ENCODE assay signal across 18 cellular contexts in genomic region chrX:124467202-124467601, GRCh38.
A peak's percentile ranks its signal among the peaks of the same experiment; 100 is the strongest.
DNase-seq lines count a peak whose midpoint lies in the region; ATAC-seq, FAIRE-seq and TF ChIP-seq lines count a peak whose summit lies in the region.
"Had no signal": no experiment of that assay in that cellular context is flagged by ENCODE, and none has a peak within 500 bp of the region (broad histone marks: within the 10 kb centered on the region; RNA-seq: fewer than 3 reads in every experiment).

No MANE protein-coding gene starts in this region.

- TF ChIP-seq POLR2A in endothelial cell of umbilical vein (IDR thresholded peaks at IDR 0.05; ENCODE audit: low read depth, low read length) = no peak

- no peaks in the 10 kb centered on the region for H3K9me1 ChIP-seq in endothelial cell of umbilical vein (replicated peaks; ENCODE audit: control insufficient read depth, extremely low read depth, insufficient read depth, low read length)

- no peak overlapping the region for H2AFZ ChIP-seq in endothelial cell of umbilical vein (ENCODE audit: low read depth, low read length)
- no peak overlapping the region for H2AFZ ChIP-seq in trophoblast cell (ENCODE audit: insufficient read depth, low read length, poor library complexity)
- H2AFZ ChIP-seq: GM23338 had no signal

- no peaks in the 10 kb centered on the region for H3K79me1 ChIP-seq in trophoblast cell (ENCODE audit: low read length)

- no peak overlapping the region for H2BK12ac ChIP-seq in trophoblast cell (ENCODE audit: low read length)

- intact Hi-C loops in endothelial cell of umbilical vein (cut with micrococcal nuclease) = no loop called here

- H2AK5ac ChIP-seq in trophoblast cell (ENCODE audit: low read length) = no peak overlapping the region

- dilution Hi-C loops in endothelial cell of umbilical vein (cut with MboI; ENCODE audit: extremely low pct_ligation_motif_present, low sequenced_read_pairs) = no loop called here

- H3K4me2 ChIP-seq in endothelial cell of umbilical vein (ENCODE audit: insufficient read depth, low read length) (no peak overlapping the region), trophoblast cell (ENCODE audit: low read length) (no peak overlapping the region)
- H3K4me2 ChIP-seq: GM23338 had no signal

- no peak for TF ChIP-seq CTCF in endothelial cell of umbilical vein (IDR thresholded peaks at IDR 0.05; ENCODE audit: extremely low read depth in 1 of 2, insufficient read depth in 1 of 2, low read depth in 1 of 2, low read length in 2 of 2)

- DNase-seq in A172 (ENCODE audit: low spot score) = peak; percentile 0
- DNase-seq in Daoy (ENCODE audit: low read depth) = peak; percentile 2
- DNase-seq in endothelial cell of umbilical vein (ENCODE audit: low read depth, low spot score) = no peak
- no peak for DNase-seq in trophoblast cell
- no peak for DNase-seq in NCI-H2196 (lab: John Stamatoyannopoulos, UW; ENCODE audit: unreplicated experiment)
- DNase-seq: Caco-2; CD4-positive, alpha-beta T cell; GDM1; HCEC 1CT had no signal

- H3K9me3 ChIP-seq in endothelial cell of umbilical vein (replicated peaks; ENCODE audit: control insufficient read depth, insufficient read depth, low read length) = no peaks in the 10 kb centered on the region
- no peaks in the 10 kb centered on the region for H3K9me3 ChIP-seq in trophoblast cell (ENCODE audit: insufficient read depth, low read depth, low read length)
- H3K9me3 ChIP-seq: Caco-2 had no signal

- H4K20me1 ChIP-seq in endothelial cell of umbilical vein (replicated peaks; ENCODE audit: control insufficient read depth, extremely low read depth, insufficient read depth, low read length) = no peaks in the 10 kb centered on the region

- H3K27ac ChIP-seq in endothelial cell of umbilical vein (ENCODE audit: insufficient read depth, low read depth, low read length) (no peak overlapping the region), trophoblast cell (ENCODE audit: low read depth, low read length) (no peak overlapping the region)
- H3K27ac ChIP-seq: 22Rv1, C4-2B, HL-60 had no signal

- H3K36me3 ChIP-seq in endothelial cell of umbilical vein (ENCODE audit: control insufficient read depth in 2 of 2, extremely low read depth in 1 of 2, insufficient read depth in 2 of 2, low read length in 2 of 2) (no peaks in the 10 kb centered on the region), trophoblast cell (ENCODE audit: control insufficient read depth in 1 of 2, insufficient read depth in 2 of 2, low read length in 2 of 2) (no peaks in the 10 kb centered on the region)

- no peak overlapping the region for H4K8ac ChIP-seq in trophoblast cell (ENCODE audit: low read depth, low read length)

- H3K9ac ChIP-seq in endothelial cell of umbilical vein (replicated peaks; ENCODE audit: extremely low read depth, insufficient read depth, low read length) (no peak overlapping the region), trophoblast cell (ENCODE audit: low read length) (no peak overlapping the region)

- CTCF ChIA-PET in endothelial cell of umbilical vein (lab: Charles Lee) = no interaction called here

- H2BK120ac ChIP-seq in trophoblast cell (ENCODE audit: insufficient read depth, low read length, poor library complexity) = no peak overlapping the region

- H3K23ac ChIP-seq in trophoblast cell (ENCODE audit: low read length) = no peak overlapping the region

- POLR2A ChIA-PET in endothelial cell of umbilical vein (lab: Charles Lee) = no interaction called here

- no peak overlapping the region for H3K18ac ChIP-seq in trophoblast cell (ENCODE audit: low read length)

- no CpG with 5 or more reads among the region's 4 CpGs for WGBS in trophoblast cell (ENCODE audit: extremely low coverage, insufficient coverage, insufficient read length)

- H4K12ac ChIP-seq in trophoblast cell (ENCODE audit: low read depth, low read length) = no peak overlapping the region

- H3K14ac ChIP-seq in trophoblast cell (ENCODE audit: low read length) = no peak overlapping the region

- no peaks in the 10 kb centered on the region for H3K27me3 ChIP-seq in endothelial cell of umbilical vein (ENCODE audit: control insufficient read depth in 2 of 2, insufficient read depth in 2 of 2, low read length in 2 of 2)
- H3K27me3 ChIP-seq in trophoblast cell (ENCODE audit: insufficient read depth, low read length) = no peaks in the 10 kb centered on the region

- no peak overlapping the region for H3K4ac ChIP-seq in trophoblast cell (ENCODE audit: low read depth, low read length)

- no peak overlapping the region for H2BK5ac ChIP-seq in trophoblast cell (ENCODE audit: low read depth, low read length, poor library complexity)

- no peaks in the 10 kb centered on the region for H3K79me2 ChIP-seq in endothelial cell of umbilical vein (ENCODE audit: control insufficient read depth, insufficient read depth, low read length)
- H3K79me2 ChIP-seq in trophoblast cell (ENCODE audit: control insufficient read depth, insufficient read depth, low read length, poor library complexity) = no peaks in the 10 kb centered on the region

- no peak overlapping the region for H4K91ac ChIP-seq in trophoblast cell (ENCODE audit: low read depth, low read length)

- ATAC-seq in HG02610 (IDR thresholded peaks at IDR 0.05; ENCODE audit: unreplicated experiment) (peak; percentile 67), GM21528 (IDR thresholded peaks at IDR 0.05; ENCODE audit: low FRiP score, unreplicated experiment) (no peak)
- ATAC-seq: GM23338 had no signal

- H3K4me3 ChIP-seq in endothelial cell of umbilical vein (replicated peaks in 1 of 3; ENCODE audit: insufficient read depth in 1 of 3, low read depth in 1 of 3, low read length in 3 of 3) = no peak overlapping the region
- H3K4me3 ChIP-seq in trophoblast cell (ENCODE audit: low read depth, low read length) = no peak overlapping the region
- H3K4me3 ChIP-seq: GM23338 had no signal

- no TSS peak for BruUV-seq in endothelial cell of umbilical vein (replicated peaks; lab: Mats Ljungman, UMichigan)

- H3K4me1 ChIP-seq in endothelial cell of umbilical vein (ENCODE audit: control insufficient read depth, extremely low read depth, insufficient read depth, low read length) = no peaks in the 10 kb centered on the region
- no peaks in the 10 kb centered on the region for H3K4me1 ChIP-seq in trophoblast cell (ENCODE audit: control insufficient read depth in 1 of 2, insufficient read depth in 2 of 2, low read length in 2 of 2)
- H3K4me1 ChIP-seq: Caco-2 had no signal

- FAIRE-seq in endothelial cell of umbilical vein (lab: Jason Lieb, UNC) = peak; percentile 50
- FAIRE-seq: D721Med, GM12891, H54 had no signal

TF ChIP-seq in endothelial cell of umbilical vein, 7 proteins besides CTCF, POLR2A, EP300 and RAD21:
- TF ChIP-seq POLR2AphosphoS5 (IDR thresholded peaks at IDR 0.05; ENCODE audit: insufficient read depth, low read depth, low read length) (no peak), MAX (IDR thresholded peaks at IDR 0.05; ENCODE audit: insufficient read depth, insufficient read length) (no peak), MYC (IDR thresholded peaks at IDR 0.05; ENCODE audit: low read depth, low read length) (no peak)

Comparison
In these comparisons a context has a peak if more than half of its experiments do, and no peak if none do; other contexts are left out.
1. DNase-seq: peak in A172 (single experiment) and Daoy (single experiment); none in endothelial cell of umbilical vein (single experiment), trophoblast cell (0 of 2) and NCI-H2196 (single experiment).